1 cellular context compared by ENCODE assay signal in the genomic region with DNA sequence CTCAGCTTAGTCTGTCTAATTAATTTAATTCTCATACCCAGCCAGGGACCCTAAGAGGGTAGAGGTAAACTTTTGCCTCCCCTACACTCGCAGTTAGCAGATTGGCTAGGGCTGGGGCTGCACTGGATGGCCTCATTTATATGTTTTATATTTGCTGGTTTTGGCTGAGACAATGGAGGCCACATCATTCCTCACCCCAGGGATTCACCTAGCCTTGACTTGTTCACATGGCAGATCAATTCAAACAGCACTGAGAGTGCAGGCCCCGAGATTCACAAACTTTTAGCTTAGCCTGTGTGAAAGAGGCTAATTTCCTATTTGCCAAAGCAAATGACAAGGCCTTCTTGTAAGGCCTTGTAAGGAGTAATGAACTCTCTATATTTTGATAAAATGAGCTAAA.
TF ChIP-seq lines count a peak whose summit lies in the region.

No MANE protein-coding gene starts in this region.

TF ChIP-seq in H1, 55 proteins besides CTCF, POLR2A, EP300 and RAD21 (continued from another document):
- TF ChIP-seq TCF12 (IDR thresholded peaks at IDR 0.05; ENCODE audit: low read depth, low read length): no peak
- TF ChIP-seq GABPA (IDR thresholded peaks at IDR 0.05; ENCODE audit: borderline replicate concordance, insufficient read depth, low read length): no peak
- no peak for TF ChIP-seq TAF1 (IDR thresholded peaks at IDR 0.05; ENCODE audit: low read depth, low read length)
- TF ChIP-seq CBX5 (IDR thresholded peaks at IDR 0.05; ENCODE audit: low read depth, low read length): no peak
- TF ChIP-seq, protein P1, sequence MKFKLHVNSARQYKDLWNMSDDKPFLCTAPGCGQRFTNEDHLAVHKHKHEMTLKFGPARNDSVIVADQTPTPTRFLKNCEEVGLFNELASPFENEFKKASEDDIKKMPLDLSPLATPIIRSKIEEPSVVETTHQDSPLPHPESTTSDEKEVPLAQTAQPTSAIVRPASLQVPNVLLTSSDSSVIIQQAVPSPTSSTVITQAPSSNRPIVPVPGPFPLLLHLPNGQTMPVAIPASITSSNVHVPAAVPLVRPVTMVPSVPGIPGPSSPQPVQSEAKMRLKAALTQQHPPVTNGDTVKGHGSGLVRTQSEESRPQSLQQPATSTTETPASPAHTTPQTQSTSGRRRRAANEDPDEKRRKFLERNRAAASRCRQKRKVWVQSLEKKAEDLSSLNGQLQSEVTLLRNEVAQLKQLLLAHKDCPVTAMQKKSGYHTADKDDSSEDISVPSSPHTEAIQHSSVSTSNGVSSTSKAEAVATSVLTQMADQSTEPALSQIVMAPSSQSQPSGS (IDR thresholded peaks at IDR 0.05; ENCODE audit: low read length): no peak
- no peak for TF ChIP-seq EZH2 (IDR thresholded peaks at IDR 0.05; ENCODE audit: low read depth, low read length, severe bottlenecking)
- TF ChIP-seq, protein P2, sequence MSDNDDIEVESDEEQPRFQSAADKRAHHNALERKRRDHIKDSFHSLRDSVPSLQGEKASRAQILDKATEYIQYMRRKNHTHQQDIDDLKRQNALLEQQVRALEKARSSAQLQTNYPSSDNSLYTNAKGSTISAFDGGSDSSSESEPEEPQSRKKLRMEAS (IDR thresholded peaks at IDR 0.05): no peak
- TF ChIP-seq, protein P3, sequence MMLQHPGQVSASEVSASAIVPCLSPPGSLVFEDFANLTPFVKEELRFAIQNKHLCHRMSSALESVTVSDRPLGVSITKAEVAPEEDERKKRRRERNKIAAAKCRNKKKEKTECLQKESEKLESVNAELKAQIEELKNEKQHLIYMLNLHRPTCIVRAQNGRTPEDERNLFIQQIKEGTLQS (IDR thresholded peaks at IDR 0.05; ENCODE audit: insufficient read depth, low read depth, low read length): no peak
- no peak for TF ChIP-seq HDAC6 (IDR thresholded peaks at IDR 0.05; ENCODE audit: low read depth, low read length)
- no peak for TF ChIP-seq SIRT6 (IDR thresholded peaks at IDR 0.05; ENCODE audit: low read length)
- TF ChIP-seq PHF8 (conservative IDR thresholded peaks at IDR 0.05; ENCODE audit: low read depth, low read length): no peak
